In the genomic region with DNA sequence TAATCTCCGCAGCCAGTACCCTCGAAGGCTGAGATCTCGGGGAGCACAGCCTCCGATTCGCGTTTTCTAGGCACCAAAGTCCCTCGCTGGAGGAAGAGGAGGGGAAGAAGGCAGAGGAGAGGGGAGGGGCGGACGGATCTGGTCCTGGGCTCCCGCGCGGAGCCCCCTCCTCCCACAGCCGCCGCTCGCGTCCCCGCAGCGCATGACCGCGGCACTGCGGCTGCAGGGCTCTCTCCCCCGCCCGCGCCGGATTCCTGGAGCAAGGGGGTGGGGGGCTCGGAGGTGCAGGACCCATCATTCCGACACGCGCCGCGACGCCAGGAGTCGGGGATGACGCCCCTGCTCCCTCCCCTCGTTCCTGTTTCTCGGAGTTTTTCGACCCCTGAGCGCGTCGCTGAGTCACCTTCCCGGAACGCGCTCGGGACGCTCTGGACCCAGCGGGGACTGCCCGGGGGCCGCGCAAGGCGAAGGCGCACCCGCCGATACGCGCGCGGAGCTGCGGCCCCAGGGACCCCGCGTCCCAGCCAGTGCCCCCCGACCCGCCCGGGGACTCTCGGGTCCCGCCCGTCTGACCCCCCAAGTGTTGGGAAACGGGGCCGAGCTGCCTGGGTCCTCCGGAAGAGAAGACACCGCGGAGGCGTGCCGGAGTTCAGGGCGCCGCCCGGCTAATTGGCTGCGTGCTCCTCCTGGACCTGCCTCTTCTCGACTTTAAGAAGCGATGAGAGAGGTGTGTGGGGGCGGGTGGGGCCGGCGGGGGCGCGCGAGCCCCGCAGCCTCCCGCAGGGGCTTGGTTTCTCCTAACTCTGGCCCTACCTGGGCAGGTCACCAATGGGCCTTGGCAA, we compare ENCODE assay signal across 8 cellular contexts. TPM values are rescaled to one million over a fixed set of nuclear protein-coding genes. Genes with fewer than 3 reads are reported as not detected.
DNase-seq lines count a peak whose midpoint lies in the region; ATAC-seq and TF ChIP-seq lines count a peak whose summit lies in the region.

No MANE protein-coding gene starts in this region.

- peak; percentile 79 for DNase-seq in DMS53 (lab: John Stamatoyannopoulos, UW)
- DNase-seq in DMS53 treated with DMSO at 0.1 percent for 48 hours (lab: John Stamatoyannopoulos, UW; ENCODE audit: unreplicated experiment), result no peak
- DNase-seq in MV-4-11 (lab: John Stamatoyannopoulos, UW), result peak; percentile 39
- peak; percentile 67 for DNase-seq in activated T-cell treated with anti-CD3 and anti-CD28 coated beads for 48 hours (ENCODE audit: low read depth)
- peak; percentile 42 for DNase-seq in fibroblast of gingiva (ENCODE audit: low read depth)
- no peak for DNase-seq in thoracic aorta (ENCODE audit: low spot score)
- DNase-seq in pons (ENCODE audit: low spot score), result no peak

- peaks cover 6% of the 10 kb centered on the region for H3K36me3 ChIP-seq in neuron (ENCODE audit: insufficient read depth, low read length)
- H3K36me3 ChIP-seq in thoracic aorta, result no peaks in the 10 kb centered on the region

- H3K27ac ChIP-seq in thoracic aorta, result peak overlapping the region; percentile 79 to 89

- no peak for TF ChIP-seq CTCF in thoracic aorta (IDR thresholded peaks at IDR 0.05)

- H2AFZ ChIP-seq in neuron (ENCODE audit: low read depth, low read length), result peak overlapping the region; percentile 70

- no peak for ATAC-seq in thoracic aorta (ENCODE audit: insufficient number of reproducible peaks, low FRiP score, low read depth)

- peaks cover 13% of the 10 kb centered on the region for H3K4me1 ChIP-seq in neuron (ENCODE audit: insufficient read depth, low read length)
- peaks cover 13 to 37% of the 10 kb centered on the region in 2 donors for H3K4me1 ChIP-seq in thoracic aorta (ENCODE audit: control insufficient read depth in 1 of 2, low read depth in 2 of 2)

- no peaks in the 10 kb centered on the region for H3K27me3 ChIP-seq in neuron (ENCODE audit: insufficient read depth, low read length)
- H3K27me3 ChIP-seq in thoracic aorta (replicated peaks; ENCODE audit: insufficient read depth), result no peaks in the 10 kb centered on the region

- H3K9me3 ChIP-seq in neuron (ENCODE audit: low read length) (no peaks in the 10 kb centered on the region), thoracic aorta (no peaks in the 10 kb centered on the region)

- peak overlapping the region; percentile 59 for H3K4me3 ChIP-seq in neuron (ENCODE audit: low read length)
- peak overlapping the region; percentile 80 for H3K4me3 ChIP-seq in thoracic aorta

RNA-seq across cellular contexts. Expression of a gene that starts 1.4 kb away (rescaled TPM):
- total RNA-seq in thoracic aorta, result 10 to 100 TPM; 46.8 to 47.4 TPM

RNA-seq across cellular contexts. Expression of a gene that starts 29.3 kb away (rescaled TPM):
- 10 to 100 TPM; 57.8 to 83.9 TPM for total RNA-seq in thoracic aorta

Comparison
In these comparisons a context has a peak if more than half of its experiments do, and no peak if none do; other contexts are left out.
1. DNase-seq: peak in DMS53 (single experiment), MV-4-11 (single experiment), activated T-cell treated with anti-CD3 and anti-CD28 coated beads for 48 hours (single experiment) and fibroblast of gingiva (single experiment); none in DMS53 treated with DMSO at 0.1 percent for 48 hours (single experiment), thoracic aorta (single experiment) and pons (single experiment).